In genomic region chr17:3795758-3796102, GRCh38 we compare ENCODE assay signal across 1 cellular context.
TF ChIP-seq lines count a peak whose summit lies in the region.

No MANE protein-coding gene starts in this region.

TF ChIP-seq in HepG2, 621 proteins besides CTCF, POLR2A, EP300 and RAD21 (continues in another document):
- TF ChIP-seq ZNF619 (CRISPR knock-in tag; IDR thresholded peaks at IDR 0.05) (0 out of 2 replicates have a peak, but pooled peaks have one; percentile 8), ZHX2 (IDR thresholded peaks at IDR 0.05; ENCODE audit: low read depth) (no peak), ZHX2 (CRISPR knock-in tag; IDR thresholded peaks at IDR 0.05; ENCODE audit: borderline replicate concordance) (no peak), MTA1 (CRISPR knock-in tag; IDR thresholded peaks at IDR 0.05; ENCODE audit: borderline replicate concordance) (0 out of 2 replicates have a peak, but pooled peaks have one; percentile 6), POGZ (CRISPR knock-in tag; IDR thresholded peaks at IDR 0.05) (0 out of 2 replicates have a peak, but pooled peaks have one; percentile 3), ZNF646 (CRISPR knock-in tag; IDR thresholded peaks at IDR 0.05) (peak; percentile 55; the same call in 1 of the 2 replicates), ZBTB39 (CRISPR knock-in tag; IDR thresholded peaks at IDR 0.05) (0 out of 2 replicates have a peak, but pooled peaks have one; percentile 22), BHLHE40 (IDR thresholded peaks at IDR 0.05; ENCODE audit: low read length) (no peak), LBX2 (CRISPR knock-in tag; IDR thresholded peaks at IDR 0.05; ENCODE audit: borderline replicate concordance) (0 out of 2 replicates have a peak, but pooled peaks have one; percentile 73), MXI1 (IDR thresholded peaks at IDR 0.05; ENCODE audit: borderline replicate concordance, low read depth, low read length) (peak; percentile 25; the same call in 1 of the 3 replicates), ZNF616 (CRISPR knock-in tag; IDR thresholded peaks at IDR 0.05; ENCODE audit: low read depth) (peak; percentile 48; the same call in 1 of the 2 replicates), PAXIP1 (CRISPR knock-in tag; conservative IDR thresholded peaks at IDR 0.05) (no peak), ZIK1 (CRISPR knock-in tag; IDR thresholded peaks at IDR 0.05; ENCODE audit: borderline replicate concordance, low read depth) (peak; percentile 83; the same call in 1 of the 2 replicates), SALL1 (CRISPR knock-in tag; IDR thresholded peaks at IDR 0.05) (0 out of 2 replicates have a peak, but pooled peaks have one; percentile 4), ZNF292 (CRISPR knock-in tag; IDR thresholded peaks at IDR 0.05; ENCODE audit: borderline replicate concordance, low read depth) (peak; percentile 75; the same call in 1 of the 2 replicates), HIC2 (CRISPR knock-in tag; IDR thresholded peaks at IDR 0.05; ENCODE audit: low read depth) (peak; percentile 16; the same call in 1 of the 2 replicates), EED (CRISPR knock-in tag; IDR thresholded peaks at IDR 0.05) (no peak), MAZ (IDR thresholded peaks at IDR 0.05; ENCODE audit: borderline replicate concordance, low read depth, low read length) (no peak), MAZ (CRISPR knock-in tag; IDR thresholded peaks at IDR 0.05; ENCODE audit: low read depth) (no peak), HMG20A (CRISPR knock-in tag; IDR thresholded peaks at IDR 0.05; ENCODE audit: borderline replicate concordance) (no peak), ZSCAN20 (CRISPR knock-in tag; IDR thresholded peaks at IDR 0.05; ENCODE audit: borderline replicate concordance) (no peak), ZNF34 (CRISPR knock-in tag; IDR thresholded peaks at IDR 0.05; ENCODE audit: borderline replicate concordance) (no peak), AGO2 (optimal IDR thresholded peaks at IDR 0.05; ENCODE audit: low read depth, low read length) (peak; percentile 20), POLR2AphosphoS5 (IDR thresholded peaks at IDR 0.05; ENCODE audit: low read depth, low read length) (no peak), FOSL1 (CRISPR knock-in tag; IDR thresholded peaks at IDR 0.05; ENCODE audit: borderline replicate concordance) (no peak), ZFY (CRISPR knock-in tag; IDR thresholded peaks at IDR 0.05) (no peak), CENPT (CRISPR knock-in tag; IDR thresholded peaks at IDR 0.05; ENCODE audit: low read depth) (peak; percentile 80; the same call in 1 of the 2 replicates)
